9 cellular contexts compared by ENCODE assay signal in genomic region chr2:128309341-128310093, GRCh38. TPM values are rescaled to one million over a fixed set of nuclear protein-coding genes. Genes with fewer than 3 reads are reported as not detected.
DNase-seq lines count a peak whose midpoint lies in the region; ATAC-seq and TF ChIP-seq lines count a peak whose summit lies in the region.
"Had no signal": no experiment of that assay in that cellular context is flagged by ENCODE, and none has a peak within 500 bp of the region (broad histone marks: within the 10 kb centered on the region; RNA-seq: fewer than 3 reads in every experiment).

No MANE protein-coding gene starts in this region.

- no peaks in the 10 kb centered on the region for H3K27me3 Mint-ChIP-seq in natural killer cell treated with Interleukin-12 subunit alpha and Interleukin-12 subunit beta and Interleukin-15 and Interleukin-18, amount 100 ng/mL, for 72 hours

- peak overlapping the region in 1 of 2 donors; percentile 41 for H3K27ac Mint-ChIP-seq in natural killer cell treated with Interleukin-12 subunit alpha and Interleukin-12 subunit beta and Interleukin-15 and Interleukin-18, amount 100 ng/mL, for 72 hours

- peak overlapping the region in 1 of 2 donors; percentile 2 for H3K27ac ChIP-seq in coronary artery

- H3K36me3 Mint-ChIP-seq in natural killer cell treated with Interleukin-12 subunit alpha and Interleukin-12 subunit beta and Interleukin-15 and Interleukin-18, amount 100 ng/mL, for 72 hours, result no peaks in the 10 kb centered on the region

- no peak for TF ChIP-seq CTCF in coronary artery (IDR thresholded peaks at IDR 0.05)

- H3K9me3 Mint-ChIP-seq in natural killer cell treated with Interleukin-12 subunit alpha and Interleukin-12 subunit beta and Interleukin-15 and Interleukin-18, amount 100 ng/mL, for 72 hours, result no peaks in the 10 kb centered on the region

- H3K4me1 Mint-ChIP-seq in natural killer cell treated with Interleukin-12 subunit alpha and Interleukin-12 subunit beta and Interleukin-15 and Interleukin-18, amount 100 ng/mL, for 72 hours (ENCODE audit: low read depth in 2 of 2), result peaks cover 16 to 47% of the 10 kb centered on the region in 2 donors

- ATAC-seq in natural killer cell treated with Interleukin-12 subunit alpha and Interleukin-12 subunit beta and Interleukin-15 and Interleukin-18, amount 100 ng/mL, for 72 hours, result no peak
- no peak for ATAC-seq in HG03159 (IDR thresholded peaks at IDR 0.05; ENCODE audit: unreplicated experiment)
- ATAC-seq: Panc1 had no signal

- no peak overlapping the region for H3K4me3 Mint-ChIP-seq in natural killer cell treated with Interleukin-12 subunit alpha and Interleukin-12 subunit beta and Interleukin-15 and Interleukin-18, amount 100 ng/mL, for 72 hours

- no peak overlapping the region for H3K4me3 ChIP-seq in coronary artery

- DNase-seq in COLO668 (lab: John Stamatoyannopoulos, UW; ENCODE audit: unreplicated experiment), result peak; percentile 94
- peak; percentile 75 for DNase-seq in NCI-H2107 treated with DMSO at 0.1 percent for 48 hours (lab: John Stamatoyannopoulos, UW; ENCODE audit: unreplicated experiment)
- peak; percentile 63 for DNase-seq in coronary artery (ENCODE audit: low spot score)
- peak; percentile 50 for DNase-seq in natural killer cell treated with Interleukin-12 subunit alpha and Interleukin-12 subunit beta and Interleukin-15 and Interleukin-18, amount 100 ng/mL, for 72 hours (ENCODE audit: low spot score)
- DNase-seq in CD1c-positive myeloid dendritic cell (ENCODE audit: extremely low spot score), result no peak
- DNase-seq in UCSD-AML1 (lab: John Stamatoyannopoulos, UW; ENCODE audit: unreplicated experiment), result no peak
- DNase-seq in HCEC 1CT, result no peak

RNA-seq across cellular contexts. Expression of gene HS6ST1, which starts 9.2 kb away (rescaled TPM):
- total RNA-seq in natural killer cell treated with Interleukin-12 subunit alpha and Interleukin-12 subunit beta and Interleukin-15 and Interleukin-18, amount 100 ng/mL, for 72 hours, result 10 to 100 TPM; 17.5 to 25.5 TPM

Comparison
In these comparisons a context has a peak if more than half of its experiments do, and no peak if none do; other contexts are left out.
1. DNase-seq: peak in COLO668 (single experiment), NCI-H2107 treated with DMSO at 0.1 percent for 48 hours (single experiment), coronary artery (single experiment) and natural killer cell treated with Interleukin-12 subunit alpha and Interleukin-12 subunit beta and Interleukin-15 and Interleukin-18, amount 100 ng/mL, for 72 hours (single experiment); none in CD1c-positive myeloid dendritic cell (single experiment), UCSD-AML1 (single experiment) and HCEC 1CT (single experiment).